In genomic region chr7:44490351-44491200, GRCh38 we compare ENCODE assay signal across 1 cellular context.
TF ChIP-seq lines count a peak whose summit lies in the region.

Gene NUDCD3, minus strand, starts transcription at chr7:44490658. Its CDS starts 58 bp downstream, at chr7:44490600.

TF ChIP-seq in HepG2, 621 proteins besides CTCF, POLR2A, EP300 and RAD21 (continued from another document and continues in another):
- TF ChIP-seq HNF1B (CRISPR knock-in tag; IDR thresholded peaks at IDR 0.05) (peak; percentile 40), ZNF556 (CRISPR knock-in tag; IDR thresholded peaks at IDR 0.05; ENCODE audit: borderline replicate concordance) (peak; percentile 76; the same call in 1 of the 2 replicates), ZMAT3 (CRISPR knock-in tag; conservative IDR thresholded peaks at IDR 0.05) (peak; percentile 77; the same call in 1 of the 2 replicates), ZNF503 (CRISPR knock-in tag; IDR thresholded peaks at IDR 0.05) (no peak), SSRP1 (CRISPR knock-in tag; IDR thresholded peaks at IDR 0.05) (no peak), ZKSCAN5 (CRISPR knock-in tag; IDR thresholded peaks at IDR 0.05) (no peak), STAT5B (CRISPR knock-in tag; IDR thresholded peaks at IDR 0.05) (no peak), TIGD3 (CRISPR knock-in tag; IDR thresholded peaks at IDR 0.05; ENCODE audit: borderline replicate concordance) (no peak), SYNCRIP (IDR thresholded peaks at IDR 0.05; ENCODE audit: insufficient read depth, low read depth, low read length) (no peak), TAF1 (CRISPR knock-in tag; IDR thresholded peaks at IDR 0.05) (peak; percentile 84), RFX5 (IDR thresholded peaks at IDR 0.05; ENCODE audit: low read depth, low read length) (no peak), MEIS2 (CRISPR knock-in tag; IDR thresholded peaks at IDR 0.05) (peak; percentile 12; the same call in 1 of the 2 replicates), SKI (IDR thresholded peaks at IDR 0.05; ENCODE audit: partially characterized antibody) (peak; percentile 77), ZNF160 (CRISPR knock-in tag; IDR thresholded peaks at IDR 0.05) (peak; percentile 49; the same call in 1 of the 2 replicates), SRSF9 (IDR thresholded peaks at IDR 0.05; ENCODE audit: borderline replicate concordance, insufficient read depth, low read depth, low read length, poor library complexity, severe bottlenecking) (no peak), KAT2B (IDR thresholded peaks at IDR 0.05; ENCODE audit: borderline replicate concordance, low read depth, low read length) (no peak), MXD3 (CRISPR knock-in tag; IDR thresholded peaks at IDR 0.05) (peak; percentile 47; the same call in 1 of the 2 replicates), NONO (IDR thresholded peaks at IDR 0.05) (no peak), NONO (CRISPR knock-in tag; conservative IDR thresholded peaks at IDR 0.05) (peak; percentile 85), HDAC1 (CRISPR knock-in tag; IDR thresholded peaks at IDR 0.05) (peak; percentile 77), SOX6 (IDR thresholded peaks at IDR 0.05) (no peak), SOX6 (CRISPR knock-in tag; IDR thresholded peaks at IDR 0.05) (peak; percentile 64), ZNF713 (CRISPR knock-in tag; IDR thresholded peaks at IDR 0.05) (no peak), KLF16 (CRISPR knock-in tag; IDR thresholded peaks at IDR 0.05) (peak in 1 of 2 experiments; percentile 81; a peak in 2 of 4 replicates), TFE3 (CRISPR knock-in tag; IDR thresholded peaks at IDR 0.05) (peak; percentile 79), BCLAF1 (IDR thresholded peaks at IDR 0.05) (no peak), SNAPC4 (CRISPR knock-in tag; IDR thresholded peaks at IDR 0.05) (peak; percentile 73; the same call in 1 of the 2 replicates), HOXA3 (CRISPR knock-in tag; IDR thresholded peaks at IDR 0.05) (peak; percentile 96), HNRNPL (IDR thresholded peaks at IDR 0.05; ENCODE audit: low read depth, low read length) (no peak), MIER3 (CRISPR knock-in tag; IDR thresholded peaks at IDR 0.05; ENCODE audit: borderline replicate concordance) (no peak), IKZF4 (CRISPR knock-in tag; IDR thresholded peaks at IDR 0.05; ENCODE audit: borderline replicate concordance, low read depth, not compliant biosample characterization) (peak; percentile 59), MTERF4 (CRISPR knock-in tag; IDR thresholded peaks at IDR 0.05) (peak; percentile 77), GTF3A (CRISPR knock-in tag; conservative IDR thresholded peaks at IDR 0.05) (no peak; the same call in 1 of the 2 replicates), NR2F6 (IDR thresholded peaks at IDR 0.05) (no peak), NR2F6 (CRISPR knock-in tag; IDR thresholded peaks at IDR 0.05) (peak; percentile 36; the same call in 1 of the 2 replicates), REST (IDR thresholded peaks at IDR 0.05; ENCODE audit: borderline replicate concordance in 1 of 2, low read depth in 1 of 2, low read length in 2 of 2) (peak in 1 of 2 experiments; percentile 24; a peak in 1 of 4 replicates), CHCHD3 (CRISPR knock-in tag; IDR thresholded peaks at IDR 0.05) (no peak), AHR (CRISPR knock-in tag; IDR thresholded peaks at IDR 0.05) (0 out of 2 replicates have a peak, but pooled peaks have one; percentile 63), SNAI1 (CRISPR knock-in tag; IDR thresholded peaks at IDR 0.05; ENCODE audit: borderline replicate concordance) (0 out of 2 replicates have a peak, but pooled peaks have one; percentile 42), BRCA1 (CRISPR knock-in tag; IDR thresholded peaks at IDR 0.05) (no peak), LCORL (IDR thresholded peaks at IDR 0.05) (peak; percentile 93), LCORL (CRISPR knock-in tag; IDR thresholded peaks at IDR 0.05) (peak; percentile 62; the same call in 1 of the 2 replicates), MED8 (CRISPR knock-in tag; IDR thresholded peaks at IDR 0.05; ENCODE audit: insufficient replicate concordance) (peak; percentile 33), ZIK1 (CRISPR knock-in tag; IDR thresholded peaks at IDR 0.05; ENCODE audit: borderline replicate concordance, low read depth) (0 out of 2 replicates have a peak, but pooled peaks have one; percentile 62), POLR2G (IDR thresholded peaks at IDR 0.05; ENCODE audit: low read depth, low read length) (peak; percentile 83)
